In genomic region chr1:6447016-6447817, GRCh38 we compare ENCODE assay signal across 11 cellular contexts. TPM values are rescaled to one million over a fixed set of nuclear protein-coding genes. Genes with fewer than 3 reads are reported as not detected.
A peak's percentile ranks its signal among the peaks of the same experiment; 100 is the strongest.
DNase-seq lines count a peak whose midpoint lies in the region; ATAC-seq, FAIRE-seq and TF ChIP-seq lines count a peak whose summit lies in the region.
"Had no signal": no experiment of that assay in that cellular context is flagged by ENCODE, and none has a peak within 500 bp of the region (broad histone marks: within the 10 kb centered on the region; RNA-seq: fewer than 3 reads in every experiment).

No MANE protein-coding gene starts in this region.

- no peak for FAIRE-seq in RCC 7860 (lab: Jason Lieb, UNC)
- FAIRE-seq: astrocyte had no signal

- no peaks in the 10 kb centered on the region for H3K36me3 Mint-ChIP-seq in activated CD4-positive, alpha-beta T cell treated with anti-CD3 and anti-CD28 coated beads, Interleukin-2, amount 10 ng/mL, durations not matched to agents 7 days and 5 days (ENCODE audit: low read depth)
- no peaks in the 10 kb centered on the region for H3K36me3 Mint-ChIP-seq in activated CD4-positive, alpha-beta T cell treated with anti-CD3 and anti-CD28 coated beads for 36 hours (ENCODE audit: low read depth)

- H3K4me3 Mint-ChIP-seq in activated CD4-positive, alpha-beta T cell treated with anti-CD3 and anti-CD28 coated beads, Interleukin-2, amount 10 ng/mL, durations not matched to agents 7 days and 5 days, result peak overlapping the region; percentile 34
- no peak overlapping the region for H3K4me3 Mint-ChIP-seq in activated CD4-positive, alpha-beta T cell treated with anti-CD3 and anti-CD28 coated beads for 36 hours

- H3K36me3 ChIP-seq in hepatocyte (replicated peaks; ENCODE audit: insufficient read depth, low read depth) (no peaks in the 10 kb centered on the region), spleen (no peaks in the 10 kb centered on the region), body of pancreas (replicated peaks in 1 of 2; ENCODE audit: insufficient read depth in 1 of 2, low read depth in 2 of 2) (no peaks in the 10 kb centered on the region)

- CTCF ChIA-PET in activated CD4-positive, alpha-beta T cell treated with anti-CD3 and anti-CD28 coated beads, Interleukin-2, amount 10 ng/mL, durations not matched to agents 7 days and 5 days (lab: Charles Lee), result interaction anchor here (0.9 to 3.4 kb wide), 4 partner anchors 9 to 24 kb away, joined by 3 to 11 read pairs (median 6); partner anchors contain the start of gene TNFRSF25
- CTCF ChIA-PET in activated CD4-positive, alpha-beta T cell treated with anti-CD3 and anti-CD28 coated beads for 36 hours (lab: Charles Lee), result no interaction called here

- TF ChIP-seq CTCF in hepatocyte (IDR thresholded peaks at IDR 0.05; ENCODE audit: poor library complexity), result no peak
- no peak for TF ChIP-seq CTCF in spleen (IDR thresholded peaks at IDR 0.05 in 8 of 11, conservative IDR thresholded peaks at IDR 0.05 in 3 of 11)
- TF ChIP-seq CTCF in body of pancreas (IDR thresholded peaks at IDR 0.05), result no peak

- H4K20me1 ChIP-seq in hepatocyte (ENCODE audit: insufficient read depth, poor library complexity, severe bottlenecking), result no peaks in the 10 kb centered on the region

- H2AFZ ChIP-seq in hepatocyte, result no peak overlapping the region

- H3K79me2 ChIP-seq in hepatocyte, result no peaks in the 10 kb centered on the region

- no peak for TF ChIP-seq POLR2A in spleen (IDR thresholded peaks at IDR 0.05)
- TF ChIP-seq POLR2A in body of pancreas (IDR thresholded peaks at IDR 0.05), result no peak

- DNase-seq in activated CD4-positive, alpha-beta T cell treated with anti-CD3 and anti-CD28 coated beads, Interleukin-2, amount 10 ng/mL, durations not matched to agents 7 days and 5 days, result no peak
- no peak for DNase-seq in activated CD4-positive, alpha-beta T cell treated with anti-CD3 and anti-CD28 coated beads for 36 hours
- DNase-seq in NCI-H510A treated with DMSO at 0.1 percent for 48 hours (lab: John Stamatoyannopoulos, UW) (peak; percentile 68), hepatocyte (ENCODE audit: low spot score) (no peak), spleen (no peak), RCC 7860 (ENCODE audit: low spot score) (no peak), body of pancreas (no peak)
- no peak for DNase-seq in stimulated activated CD4-positive, alpha-beta T cell treated with anti-CD3 and anti-CD28 coated beads, Interleukin-1b, Interleukin-23, amount 100 ng/mL, for 48 hours
- DNase-seq: activated CD4-positive, CD25-positive, alpha-beta regulatory T cell treated with anti-CD3 and anti-CD28 coated beads, Interleukin-2, amount 50 U/mL, for 72 hours; GOT3 had no signal

- ATAC-seq in activated CD4-positive, alpha-beta T cell treated with anti-CD3 and anti-CD28 coated beads for 36 hours, result no peak
- no peak for ATAC-seq in body of pancreas

- peaks cover 12% of the 10 kb centered on the region for H3K4me1 Mint-ChIP-seq in activated CD4-positive, alpha-beta T cell treated with anti-CD3 and anti-CD28 coated beads, Interleukin-2, amount 10 ng/mL, durations not matched to agents 7 days and 5 days
- H3K4me1 Mint-ChIP-seq in activated CD4-positive, alpha-beta T cell treated with anti-CD3 and anti-CD28 coated beads for 36 hours, result peaks cover 17% of the 10 kb centered on the region

- peak overlapping the region; percentile 81 for H3K4me2 ChIP-seq in hepatocyte

- no peak overlapping the region for H3K27ac Mint-ChIP-seq in activated CD4-positive, alpha-beta T cell treated with anti-CD3 and anti-CD28 coated beads, Interleukin-2, amount 10 ng/mL, durations not matched to agents 7 days and 5 days
- H3K27ac Mint-ChIP-seq in activated CD4-positive, alpha-beta T cell treated with anti-CD3 and anti-CD28 coated beads for 36 hours, result no peak overlapping the region

- WGBS in hepatocyte (ENCODE audit: low lambda C conversion rate, missing lambda C conversion rate), result 8% methylated on average over 48 of the region's 67 CpGs
- 3 to 10% (median 3%) methylated on average over 20 to 67 of the region's 67 CpGs for WGBS in spleen, 5 donors
- WGBS in body of pancreas, 2 donors, result 13% methylated on average over 50 of the region's 67 CpGs; no CpG with 5 or more reads in 1 of the 2 donors

- no peaks in the 10 kb centered on the region for H3K9me2 ChIP-seq in hepatocyte (replicated peaks; ENCODE audit: insufficient read depth)

- H3K27ac ChIP-seq in hepatocyte (no peak overlapping the region), spleen (no peak overlapping the region), body of pancreas (peak overlapping the region in 1 of 4 donors; percentile 25)

- H3K27me3 Mint-ChIP-seq in activated CD4-positive, alpha-beta T cell treated with anti-CD3 and anti-CD28 coated beads, Interleukin-2, amount 10 ng/mL, durations not matched to agents 7 days and 5 days, result peaks cover 43% of the 10 kb centered on the region
- peaks cover 33% of the 10 kb centered on the region for H3K27me3 Mint-ChIP-seq in activated CD4-positive, alpha-beta T cell treated with anti-CD3 and anti-CD28 coated beads for 36 hours

- intact Hi-C loops in activated CD4-positive, alpha-beta T cell treated with anti-CD3 and anti-CD28 coated beads for 36 hours (cut with DNase I, micrococcal nuclease), result no loop called here
- intact Hi-C loops in spleen (cut with DNase I; ENCODE audit: low total_unique reads), result no loop called here
- intact Hi-C loops in body of pancreas (cut with DNase I), result no loop called here

- H3K4me1 ChIP-seq in hepatocyte (ENCODE audit: insufficient read depth) (peaks cover 19% of the 10 kb centered on the region), spleen (peaks cover 9 to 33% (median 24%) of the 10 kb centered on the region in 6 donors), body of pancreas (peaks cover 27% of the 10 kb centered on the region)

- no peaks in the 10 kb centered on the region for H3K9me3 Mint-ChIP-seq in activated CD4-positive, alpha-beta T cell treated with anti-CD3 and anti-CD28 coated beads, Interleukin-2, amount 10 ng/mL, durations not matched to agents 7 days and 5 days
- no peaks in the 10 kb centered on the region for H3K9me3 Mint-ChIP-seq in activated CD4-positive, alpha-beta T cell treated with anti-CD3 and anti-CD28 coated beads for 36 hours (ENCODE audit: low read depth)

- POLR2A ChIA-PET in activated CD4-positive, alpha-beta T cell treated with anti-CD3 and anti-CD28 coated beads, Interleukin-2, amount 10 ng/mL, durations not matched to agents 7 days and 5 days (lab: Charles Lee), result no interaction called here
- POLR2A ChIA-PET in activated CD4-positive, alpha-beta T cell treated with anti-CD3 and anti-CD28 coated beads for 36 hours (lab: Charles Lee), result no interaction called here

- H3K4me3 ChIP-seq in hepatocyte, result no peak overlapping the region
- H3K4me3 ChIP-seq in spleen, result peak overlapping the region in 6 of 8 donors; percentile 12 to 64 (median 22)
- no peak overlapping the region for H3K4me3 ChIP-seq in body of pancreas

- H3K9me3 ChIP-seq in hepatocyte (ENCODE audit: low read depth) (no peaks in the 10 kb centered on the region), spleen (no peaks in the 10 kb centered on the region), body of pancreas (no peaks in the 10 kb centered on the region)

- H3K27me3 ChIP-seq in hepatocyte, result peaks cover 20% of the 10 kb centered on the region
- peaks cover 3 to 98% (median 65%) of the 10 kb centered on the region in 7 donors for H3K27me3 ChIP-seq in spleen (replicated peaks in 1 of 7)
- H3K27me3 ChIP-seq in body of pancreas, result peaks cover 0 to 20% of the 10 kb centered on the region in 2 donors

RNA-seq across cellular contexts. Expression of gene TNFRSF25, which starts 18.8 kb away (rescaled TPM):
- total RNA-seq in activated CD4-positive, alpha-beta T cell treated with anti-CD3 and anti-CD28 coated beads, Interleukin-2, amount 10 ng/mL, durations not matched to agents 7 days and 5 days, result 10 to 100 TPM; 88.5 to 92.8 TPM
- total RNA-seq in activated CD4-positive, alpha-beta T cell treated with anti-CD3 and anti-CD28 coated beads for 36 hours, result 10 to 100 TPM; 57.3 to 66.7 TPM
- 4.8 and 14.0 TPM in 2 replicates for total RNA-seq in hepatocyte
- 7.1 and 16.9 TPM in 2 replicates for polyA plus RNA-seq in hepatocyte
- 100 to 1,000 TPM in 1 of 7 donors, 10 to 100 TPM in 6; 39.7 to 103 (median 65.4) TPM for total RNA-seq in spleen
- 100 to 1,000 TPM in 2 of 3 donors, 10 to 100 TPM in 1; 30.9 to 147 (median 102) TPM for polyA plus RNA-seq in spleen
- total RNA-seq in body of pancreas, result 10 to 100 TPM in 1 of 2 donors, 1 to 10 TPM in 1; 4.2 to 23.1 TPM

RNA-seq across cellular contexts. Expression of gene ESPN, which starts 22.6 kb away (rescaled TPM):
- under 1 TPM; 0.56 to 0.77 TPM for total RNA-seq in activated CD4-positive, alpha-beta T cell treated with anti-CD3 and anti-CD28 coated beads, Interleukin-2, amount 10 ng/mL, durations not matched to agents 7 days and 5 days
- under 1 TPM; 0.14 to 0.55 TPM for total RNA-seq in activated CD4-positive, alpha-beta T cell treated with anti-CD3 and anti-CD28 coated beads for 36 hours
- total RNA-seq in hepatocyte, result 21.4 and 31.1 TPM in 2 replicates
- polyA plus RNA-seq in hepatocyte, result 48.4 and 65.7 TPM in 2 replicates
- total RNA-seq in spleen, result 1 to 10 TPM in 4 of 7 donors, under 1 TPM in 2, not detected in 1; 0.43 to 6.0 (median 1.5) TPM
- polyA plus RNA-seq in spleen, result under 1 TPM; 0.26 to 0.54 (median 0.50) TPM
- 1 to 10 TPM in 1 of 2 donors, under 1 TPM in 1; 0.26 to 4.0 TPM for total RNA-seq in body of pancreas

RNA-seq across cellular contexts. Expression of gene HES2, which starts 27.5 kb away (rescaled TPM):
- total RNA-seq in activated CD4-positive, alpha-beta T cell treated with anti-CD3 and anti-CD28 coated beads, Interleukin-2, amount 10 ng/mL, durations not matched to agents 7 days and 5 days, result under 1 TPM; 0.21 to 0.30 TPM
- under 1 TPM in 1 of 2 experiments, not detected in 1; 0.05 TPM for total RNA-seq in activated CD4-positive, alpha-beta T cell treated with anti-CD3 and anti-CD28 coated beads for 36 hours
- total RNA-seq in hepatocyte (0.27 and 0.44 TPM in 2 replicates), spleen (under 1 TPM in 2 of 7 donors, not detected in 5; 0.22 to 0.26 TPM), body of pancreas (under 1 TPM in 1 of 2 donors, not detected in 1; 0.26 TPM)
- polyA plus RNA-seq in hepatocyte (0.36 and 1.2 TPM in 2 replicates), spleen (1 to 10 TPM in 1 of 3 donors, under 1 TPM in 1, not detected in 1; 0.02 to 1.3 TPM)

RNA-seq across cellular contexts. Expression of gene PLEKHG5, which starts 44.2 kb away (rescaled TPM):
- total RNA-seq in activated CD4-positive, alpha-beta T cell treated with anti-CD3 and anti-CD28 coated beads, Interleukin-2, amount 10 ng/mL, durations not matched to agents 7 days and 5 days, result 1 to 10 TPM; 1.3 to 1.8 TPM
- total RNA-seq in activated CD4-positive, alpha-beta T cell treated with anti-CD3 and anti-CD28 coated beads for 36 hours, result 1 to 10 TPM in 1 of 2 experiments, under 1 TPM in 1; 0.76 to 1.1 TPM
- total RNA-seq in hepatocyte (11.6 and 13.3 TPM in 2 replicates), spleen (100 to 1,000 TPM in 1 of 7 donors, 10 to 100 TPM in 6; 34.7 to 120 (median 60.1) TPM), body of pancreas (1 to 10 TPM; 5.2 to 8.6 TPM)
- polyA plus RNA-seq in hepatocyte (9.3 and 11.5 TPM in 2 replicates), spleen (10 to 100 TPM in 2 of 3 donors, 1 to 10 TPM in 1; 6.4 to 66.9 (median 29.7) TPM)

RNA-seq across cellular contexts. Expression of gene ACOT7, which starts 53.6 kb away (rescaled TPM):
- total RNA-seq in activated CD4-positive, alpha-beta T cell treated with anti-CD3 and anti-CD28 coated beads, Interleukin-2, amount 10 ng/mL, durations not matched to agents 7 days and 5 days, result 100 to 1,000 TPM; 101 TPM
- 10 to 100 TPM; 93.8 to 99.2 TPM for total RNA-seq in activated CD4-positive, alpha-beta T cell treated with anti-CD3 and anti-CD28 coated beads for 36 hours
- total RNA-seq in hepatocyte, result 20.3 and 25.8 TPM in 2 replicates
- 38.1 and 39.9 TPM in 2 replicates for polyA plus RNA-seq in hepatocyte
- total RNA-seq in spleen, result 10 to 100 TPM; 11.3 to 31.5 (median 18.1) TPM
- 10 to 100 TPM; 10.6 to 26.7 (median 22.5) TPM for polyA plus RNA-seq in spleen
- 10 to 100 TPM in 1 of 2 donors, 1 to 10 TPM in 1; 6.0 to 33.0 TPM for total RNA-seq in body of pancreas

Comparison
In these comparisons a context has a peak if more than half of its experiments do, and no peak if none do; other contexts are left out.
1. H3K4me3 ChIP-seq: peak in spleen (6 of 8); none in hepatocyte (single experiment) and body of pancreas (0 of 2).